In the genomic region with DNA sequence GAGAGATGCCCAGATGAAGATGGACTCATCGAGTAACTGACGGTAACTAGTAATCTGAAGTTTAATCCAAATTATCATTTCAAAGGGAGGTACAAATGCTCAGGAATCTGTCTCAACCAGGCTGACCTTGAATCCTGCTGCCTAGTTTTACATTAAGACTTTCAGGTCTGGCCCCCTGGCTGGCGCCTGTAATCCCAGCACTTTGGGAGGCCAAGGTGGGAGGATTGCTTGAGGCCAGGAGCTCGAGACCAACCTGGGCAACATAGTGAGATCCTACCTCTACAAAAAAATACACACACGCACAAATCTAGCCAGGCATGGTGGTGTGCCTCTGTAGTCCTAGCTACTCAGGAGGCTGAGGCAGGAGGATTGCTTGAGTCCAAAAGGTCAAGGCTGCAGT, we compare ENCODE assay signal across 17 cellular contexts.
DNase-seq lines count a peak whose midpoint lies in the region; ATAC-seq and TF ChIP-seq lines count a peak whose summit lies in the region.
"Had no signal": no experiment of that assay in that cellular context is flagged by ENCODE, and none has a peak within 500 bp of the region (broad histone marks: within the 10 kb centered on the region; RNA-seq: fewer than 3 reads in every experiment).

No MANE protein-coding gene starts in this region.

- no peak overlapping the region for H3K9ac ChIP-seq in fibroblast of lung (ENCODE audit: insufficient read depth, low read length)

- POLR2A ChIA-PET in HEK293 (lab: Yijun Ruan, JAX) (no interaction called here), WTC11 (lab: Charles Lee) (no interaction called here)

- H3K36me3 ChIP-seq in HEK293 (ENCODE audit: control insufficient read depth in 2 of 2, insufficient read depth in 1 of 2, low read length in 2 of 2) (no peaks in the 10 kb centered on the region), fibroblast of lung (ENCODE audit: control insufficient read depth, insufficient read depth, low read length) (no peaks in the 10 kb centered on the region)
- H3K36me3 ChIP-seq: HAP-1 had no signal

- H3K9me3 ChIP-seq in HEK293 (ENCODE audit: control insufficient read depth, insufficient read depth, low read depth, low read length) (no peaks in the 10 kb centered on the region), fibroblast of lung (ENCODE audit: control insufficient read depth, insufficient read depth, low read depth, low read length) (no peaks in the 10 kb centered on the region)
- H3K9me3 ChIP-seq: HAP-1 had no signal

- H3K27ac Mint-ChIP-seq in WTC11 (no peak overlapping the region), osteocyte (ENCODE audit: unreplicated experiment) (no peak overlapping the region)
- H3K27ac Mint-ChIP-seq: CD4-positive, alpha-beta T cell; IgD-negative memory B cell had no signal

- no peaks in the 10 kb centered on the region for H3K27me3 ChIP-seq in fibroblast of lung (ENCODE audit: control insufficient read depth, insufficient read depth, low read length)

- peak overlapping the region; percentile 5 for H3K4me2 ChIP-seq in fibroblast of lung (ENCODE audit: extremely low read depth, insufficient read depth, low read length)

- H3K4me3 Mint-ChIP-seq in WTC11 (no peak overlapping the region), osteocyte (ENCODE audit: unreplicated experiment) (no peak overlapping the region)
- H3K4me3 Mint-ChIP-seq: CD4-positive, alpha-beta T cell; IgD-negative memory B cell had no signal

- no peaks in the 10 kb centered on the region for H3K79me2 ChIP-seq in fibroblast of lung (ENCODE audit: control insufficient read depth, insufficient read depth, low read length)

- H3K4me1 ChIP-seq in HEK293 (ENCODE audit: control insufficient read depth, insufficient read depth, low read length) (no peaks in the 10 kb centered on the region), fibroblast of lung (ENCODE audit: control insufficient read depth, extremely low read depth, insufficient read depth, low read length) (no peaks in the 10 kb centered on the region)
- H3K4me1 ChIP-seq: HAP-1 had no signal

- no peaks in the 10 kb centered on the region for H3K9me3 Mint-ChIP-seq in WTC11
- H3K9me3 Mint-ChIP-seq in osteocyte (ENCODE audit: unreplicated experiment): no peaks in the 10 kb centered on the region
- H3K9me3 Mint-ChIP-seq: CD4-positive, alpha-beta T cell; IgD-negative memory B cell had no signal

- DNase-seq in WTC11 (ENCODE audit: low spot score) (no peak), fibroblast of lung (ENCODE audit: low read depth in 2 of 2) (no peak), osteocyte (ENCODE audit: extremely low spot score, unreplicated experiment) (peak; percentile 27), substantia nigra (lab: John Stamatoyannopoulos, UW) (no peak)
- DNase-seq: ACHN; CD4-positive, alpha-beta T cell; DMS153; DMS79; GDM1; GOT3; KBM-7 had no signal

- H3K4me3 ChIP-seq in HEK293 (ENCODE audit: low read depth, low read length) (no peak overlapping the region), fibroblast of lung (replicated peaks in 1 of 4; ENCODE audit: control extremely low read depth in 1 of 4, insufficient read depth in 1 of 4, low read depth in 3 of 4, low read length in 4 of 4) (no peak overlapping the region)
- H3K4me3 ChIP-seq: HAP-1 had no signal

- CTCF ChIA-PET in HEK293 (lab: Yijun Ruan, JAX) (interaction anchor here (0.7 to 1.4 kb wide), 4 partner anchors 30 to 602 kb away, joined by 3 to 4 read pairs (median 4); no protein-coding TSS in a partner anchor), WTC11 (lab: Charles Lee) (interaction anchor here (1.1 to 1.6 kb wide), 4 partner anchors 11 to 239 kb away, joined by 4 to 7 read pairs (median 4); no protein-coding TSS in a partner anchor)

- TF ChIP-seq CTCF in HEK293 (tag by site-specific recombination; IDR thresholded peaks at IDR 0.05): no peak
- TF ChIP-seq CTCF in WTC11 (IDR thresholded peaks at IDR 0.05): no peak
- no peak for TF ChIP-seq CTCF in fibroblast of lung (conservative IDR thresholded peaks at IDR 0.05 in 1 of 2, IDR thresholded peaks at IDR 0.05 in 1 of 2; ENCODE audit: low read depth in 1 of 2, low read length in 2 of 2)
- no peak for TF ChIP-seq CTCF in osteocyte (IDR thresholded peaks at IDR 0.05)

- no peaks in the 10 kb centered on the region for H4K20me1 ChIP-seq in fibroblast of lung (ENCODE audit: control insufficient read depth, extremely low read depth, insufficient read depth, low read length)

- ATAC-seq in WTC11 (no peak), GM21576 (IDR thresholded peaks at IDR 0.05; ENCODE audit: unreplicated experiment) (no peak), GM19023 (IDR thresholded peaks at IDR 0.05; ENCODE audit: unreplicated experiment) (no peak)

- H3K27ac ChIP-seq in HEK293 (ENCODE audit: extremely low read depth, low read depth, low read length) (no peak overlapping the region), fibroblast of lung (ENCODE audit: insufficient read depth, low read length) (no peak overlapping the region), substantia nigra (ENCODE audit: low read depth, low read length, poor library complexity, severe bottlenecking) (no peak overlapping the region)
- H3K27ac ChIP-seq: C4-2B had no signal

- H3K27me3 Mint-ChIP-seq in WTC11 (ENCODE audit: low read depth) (peaks cover 24% of the 10 kb centered on the region), osteocyte (ENCODE audit: unreplicated experiment) (no peaks in the 10 kb centered on the region)
- H3K27me3 Mint-ChIP-seq: CD4-positive, alpha-beta T cell had no signal

- H2AFZ ChIP-seq in fibroblast of lung (ENCODE audit: low read length): no peak overlapping the region

- H3K4me1 Mint-ChIP-seq in WTC11 (peaks cover 27% of the 10 kb centered on the region), osteocyte (ENCODE audit: unreplicated experiment) (peaks cover 10% of the 10 kb centered on the region)
- H3K4me1 Mint-ChIP-seq: IgD-negative memory B cell had no signal

- H3K36me3 Mint-ChIP-seq in WTC11 (no peaks in the 10 kb centered on the region), osteocyte (ENCODE audit: unreplicated experiment) (no peaks in the 10 kb centered on the region)
- H3K36me3 Mint-ChIP-seq: IgD-negative memory B cell had no signal

TF ChIP-seq in HEK293, 187 proteins besides CTCF, POLR2A, EP300 and RAD21:
- 0 out of 2 replicates have a peak, but pooled peaks have one; percentile 36 for TF ChIP-seq ZNF121 (tag by site-specific recombination; IDR thresholded peaks at IDR 0.05)
- TF ChIP-seq, protein P1, sequence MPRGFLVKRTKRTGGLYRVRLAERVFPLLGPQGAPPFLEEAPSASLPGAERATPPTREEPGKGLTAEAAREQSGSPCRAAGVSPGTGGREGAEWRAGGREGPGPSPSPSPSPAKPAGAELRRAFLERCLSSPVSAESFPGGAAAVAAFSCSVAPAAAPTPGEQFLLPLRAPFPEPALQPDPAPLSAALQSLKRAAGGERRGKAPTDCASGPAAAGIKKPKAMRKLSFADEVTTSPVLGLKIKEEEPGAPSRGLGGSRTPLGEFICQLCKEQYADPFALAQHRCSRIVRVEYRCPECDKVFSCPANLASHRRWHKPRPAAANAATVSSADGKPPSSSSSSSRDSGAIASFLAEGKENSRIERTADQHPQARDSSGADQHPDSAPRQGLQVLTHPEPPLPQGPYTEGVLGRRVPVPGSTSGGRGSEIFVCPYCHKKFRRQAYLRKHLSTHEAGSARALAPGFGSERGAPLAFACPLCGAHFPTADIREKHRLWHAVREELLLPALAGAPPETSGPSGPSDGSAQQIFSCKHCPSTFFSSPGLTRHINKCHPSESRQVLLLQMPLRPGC (tag by site-specific recombination; IDR thresholded peaks at IDR 0.05): no peak
- TF ChIP-seq, protein P2, sequence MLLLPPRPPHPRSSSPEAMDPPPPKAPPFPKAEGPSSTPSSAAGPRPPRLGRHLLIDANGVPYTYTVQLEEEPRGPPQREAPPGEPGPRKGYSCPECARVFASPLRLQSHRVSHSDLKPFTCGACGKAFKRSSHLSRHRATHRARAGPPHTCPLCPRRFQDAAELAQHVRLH (tag by site-specific recombination; IDR thresholded peaks at IDR 0.05): no peak
- TF ChIP-seq ZNF624 (tag by site-specific recombination; IDR thresholded peaks at IDR 0.05): no peak
- TF ChIP-seq ZNF292 (tag by site-specific recombination; IDR thresholded peaks at IDR 0.05; ENCODE audit: borderline replicate concordance, low read depth): no peak
- no peak for TF ChIP-seq ZBTB20 (tag by site-specific recombination; IDR thresholded peaks at IDR 0.05)
- TF ChIP-seq ZNF37A (tag by site-specific recombination; IDR thresholded peaks at IDR 0.05): no peak
- no peak for TF ChIP-seq ZNF350 (tag by site-specific recombination; IDR thresholded peaks at IDR 0.05)

TF ChIP-seq in WTC11, 78 proteins besides CTCF, POLR2A, EP300 and RAD21:
- no peak for TF ChIP-seq SMAD3 (CRISPR knock-in tag; IDR thresholded peaks at IDR 0.05; ENCODE audit: borderline replicate concordance)
- TF ChIP-seq, protein P3, sequence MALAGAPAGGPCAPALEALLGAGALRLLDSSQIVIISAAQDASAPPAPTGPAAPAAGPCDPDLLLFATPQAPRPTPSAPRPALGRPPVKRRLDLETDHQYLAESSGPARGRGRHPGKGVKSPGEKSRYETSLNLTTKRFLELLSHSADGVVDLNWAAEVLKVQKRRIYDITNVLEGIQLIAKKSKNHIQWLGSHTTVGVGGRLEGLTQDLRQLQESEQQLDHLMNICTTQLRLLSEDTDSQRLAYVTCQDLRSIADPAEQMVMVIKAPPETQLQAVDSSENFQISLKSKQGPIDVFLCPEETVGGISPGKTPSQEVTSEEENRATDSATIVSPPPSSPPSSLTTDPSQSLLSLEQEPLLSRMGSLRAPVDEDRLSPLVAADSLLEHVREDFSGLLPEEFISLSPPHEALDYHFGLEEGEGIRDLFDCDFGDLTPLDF (CRISPR knock-in tag; IDR thresholded peaks at IDR 0.05): no peak
- no peak for TF ChIP-seq ZNF138 (CRISPR knock-in tag; conservative IDR thresholded peaks at IDR 0.05)
- peak; percentile 71 for TF ChIP-seq ZNF121 (CRISPR knock-in tag; IDR thresholded peaks at IDR 0.05)
- TF ChIP-seq GTF2I (CRISPR knock-in tag; conservative IDR thresholded peaks at IDR 0.05): 0 out of 2 replicates have a peak, but pooled peaks have one; percentile 61
